In the genomic region with DNA sequence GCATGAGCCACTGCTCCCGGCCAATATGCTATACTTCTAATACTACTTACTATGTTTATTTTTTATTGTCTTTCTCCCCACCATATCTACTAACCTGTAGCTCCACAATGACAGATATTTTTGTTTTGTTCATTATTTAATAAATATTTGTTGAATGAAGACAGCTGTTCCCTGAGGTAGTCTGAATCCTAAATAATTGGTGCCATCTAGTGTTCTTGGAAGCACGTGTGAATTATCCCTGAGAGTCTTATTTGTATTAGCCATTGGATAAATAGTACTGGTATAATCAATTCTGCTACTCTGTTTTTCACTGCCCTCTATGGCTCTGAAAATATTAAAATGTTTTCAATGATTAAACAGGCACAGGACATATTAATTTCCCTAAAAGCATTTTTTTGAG, we compare ENCODE assay signal across 10 cellular contexts. TPM values are rescaled to one million over a fixed set of nuclear protein-coding genes. Genes with fewer than 3 reads are reported as not detected.
DNase-seq lines count a peak whose midpoint lies in the region; ATAC-seq and TF ChIP-seq lines count a peak whose summit lies in the region.
"Had no signal": no experiment of that assay in that cellular context is flagged by ENCODE, and none has a peak within 500 bp of the region (broad histone marks: within the 10 kb centered on the region; RNA-seq: fewer than 3 reads in every experiment).

No MANE protein-coding gene starts in this region.

- no peak overlapping the region for H3K4me3 ChIP-seq in epithelial cell of proximal tubule (ENCODE audit: low read depth, low read length)
- H3K4me3 ChIP-seq in ovary, result no peak overlapping the region
- H3K4me3 ChIP-seq: lung had no signal

- WGBS in ovary, 3 donors, result 12 to 38% (median 24%) methylated on average over 2 of the region's 2 CpGs

- no peak for TF ChIP-seq POLR2A in ovary (IDR thresholded peaks at IDR 0.05)

- H3K4me1 ChIP-seq in ovary (ENCODE audit: insufficient read depth), result no peaks in the 10 kb centered on the region

- H3K27ac ChIP-seq in ovary, result no peak overlapping the region

- TF ChIP-seq CTCF in GM10266 (IDR thresholded peaks at IDR 0.05; ENCODE audit: control insufficient read depth, insufficient read depth, low read depth, missing control alignments) (peak; percentile 27), epithelial cell of proximal tubule (conservative IDR thresholded peaks at IDR 0.05; ENCODE audit: low read depth, low read length) (peak; percentile 54), ovary (IDR thresholded peaks at IDR 0.05) (peak in 2 of 3 donors; percentile 39 to 49)

- ATAC-seq in HG03342 (IDR thresholded peaks at IDR 0.05; ENCODE audit: unreplicated experiment), result no peak
- ATAC-seq: activated CD4-positive, alpha-beta T cell treated with anti-CD3 and anti-CD28 coated beads for 36 hours had no signal

- DNase-seq in GM10266 (ENCODE audit: extremely low spot score), result no peak
- peak; percentile 29 for DNase-seq in NCI-H460 (ENCODE audit: extremely low read depth, low read depth)
- DNase-seq in epithelial cell of proximal tubule (ENCODE audit: low read depth), result no peak
- no peak for DNase-seq in ovary
- DNase-seq in NCI-H226, result no peak
- DNase-seq in SIG-M5 (lab: John Stamatoyannopoulos, UW), result no peak
- DNase-seq: activated CD4-positive, alpha-beta T cell treated with anti-CD3 and anti-CD28 coated beads for 36 hours; NCI-H774 had no signal

- no peaks in the 10 kb centered on the region for H3K9me3 ChIP-seq in ovary

- H3K36me3 ChIP-seq in ovary, result no peaks in the 10 kb centered on the region

- intact Hi-C loops in ovary (cut with DNase I), result loop anchor here in 2 of 4 donors (5.0 to 10.0 kb wide), 3 partner anchors 55 to 127 kb away; a partner anchor contains a TSS

- TF ChIP-seq EP300 in ovary (IDR thresholded peaks at IDR 0.05), result no peak

- no peaks in the 10 kb centered on the region for H3K27me3 ChIP-seq in ovary

RNA-seq across cellular contexts. Expression of a gene that starts 5.6 kb away (rescaled TPM):
- 30.0 and 32.5 TPM in 2 replicates for total RNA-seq in NCI-H460 (2014; rRNA removed; shearing (Covaris generic))
- polyA plus RNA-seq in NCI-H460 (2014; cell fraction: nucleus; rRNA removed), result 12.4 and 13.2 TPM in 2 replicates
- total RNA-seq in epithelial cell of proximal tubule, result 27.0 and 30.9 TPM in 2 replicates
- total RNA-seq in ovary, result 10 to 100 TPM; 33.9 to 69.6 (median 50.9) TPM
- polyA plus RNA-seq in ovary, result 10 to 100 TPM; 20.2 to 25.5 TPM

RNA-seq across cellular contexts. Expression of a gene that starts 22.1 kb away (rescaled TPM):
- 1.6 TPM in 1 of 2 replicates, not detected in the other for total RNA-seq in NCI-H460 (2014; rRNA removed; shearing (Covaris generic))
- polyA plus RNA-seq in NCI-H460 (2014; cell fraction: nucleus; rRNA removed), result 2.7 TPM in 1 of 2 replicates, not detected in the other
- total RNA-seq in epithelial cell of proximal tubule (0.14 TPM in 1 of 2 replicates, not detected in the other), ovary (1 to 10 TPM in 1 of 7 donors, under 1 TPM in 5, not detected in 1; 0.23 to 1.3 (median 0.65) TPM)
- polyA plus RNA-seq in ovary, result 1 to 10 TPM; 1.3 to 1.4 TPM

RNA-seq across cellular contexts. Expression of a gene that starts 56.7 kb away (rescaled TPM):
- 0.29 and 0.62 TPM in 2 replicates for total RNA-seq in NCI-H460 (2014; rRNA removed; shearing (Covaris generic))
- 0.05 TPM in 1 of 2 replicates, not detected in the other for polyA plus RNA-seq in NCI-H460 (2014; cell fraction: nucleus; rRNA removed)
- total RNA-seq in epithelial cell of proximal tubule (13.2 and 28.2 TPM in 2 replicates), ovary (10 to 100 TPM; 14.4 to 35.8 (median 27.0) TPM)
- polyA plus RNA-seq in ovary, result 10 to 100 TPM; 10.7 to 21.0 TPM
